ENCODE assay signal across 8 cellular contexts in the genomic region with DNA sequence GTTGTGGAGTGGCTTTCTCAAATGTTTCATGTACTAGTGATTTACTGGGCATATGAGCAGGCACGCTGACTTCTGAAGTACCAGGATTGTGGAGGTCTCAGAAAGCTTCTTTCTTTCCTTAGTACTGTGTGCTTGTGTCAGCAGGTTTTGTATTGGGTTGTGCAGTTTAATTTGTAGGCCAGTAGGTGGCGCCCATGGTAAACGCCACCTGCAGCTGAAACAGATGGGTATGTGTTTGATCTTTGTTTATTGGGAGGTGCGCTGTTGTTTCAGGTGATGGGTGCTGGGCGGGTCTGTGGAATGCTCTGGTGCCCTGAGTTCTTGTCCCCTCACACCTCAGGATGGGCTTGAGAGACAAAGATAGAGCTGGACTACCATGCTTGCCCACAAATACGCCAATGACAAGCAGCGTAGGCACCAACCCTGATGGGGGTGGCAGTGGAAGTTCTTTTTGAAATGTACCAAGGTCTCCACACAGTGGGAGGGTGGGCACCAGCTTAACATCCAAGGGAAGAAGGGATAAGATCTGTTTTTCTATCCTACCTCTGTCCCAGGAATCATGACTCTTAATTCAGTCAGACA.
A peak's percentile ranks its signal among the peaks of the same experiment; 100 is the strongest.
DNase-seq lines count a peak whose midpoint lies in the region; ATAC-seq, FAIRE-seq and TF ChIP-seq lines count a peak whose summit lies in the region.

No MANE protein-coding gene starts in this region.

- peak; percentile 80 for ATAC-seq in HG03108 (IDR thresholded peaks at IDR 0.05; ENCODE audit: unreplicated experiment)
- ATAC-seq in GM21737 (IDR thresholded peaks at IDR 0.05; ENCODE audit: unreplicated experiment): no peak

- no peak overlapping the region for H3K9ac ChIP-seq in mesendoderm (ENCODE audit: low read length)

- H3K27me3 ChIP-seq in DOHH2 (ENCODE audit: control insufficient read depth, low read length) (no peaks in the 10 kb centered on the region), bronchial epithelial cell (ENCODE audit: control insufficient read depth, insufficient read depth, low read length) (no peaks in the 10 kb centered on the region), mesendoderm (ENCODE audit: insufficient read depth, low read length, poor library complexity) (no peaks in the 10 kb centered on the region)

- H2BK120ac ChIP-seq in mesendoderm (ENCODE audit: low read depth, low read length): no peak overlapping the region

- no CpG with 5 or more reads among the region's 7 CpGs for WGBS in mesendoderm (ENCODE audit: extremely low coverage, insufficient coverage, low lambda C conversion rate)

- no peaks in the 10 kb centered on the region for H3K36me3 ChIP-seq in DOHH2 (ENCODE audit: control insufficient read depth, low read length)
- no peaks in the 10 kb centered on the region for H3K36me3 ChIP-seq in bronchial epithelial cell (ENCODE audit: control insufficient read depth, insufficient read depth, low read length)
- no peaks in the 10 kb centered on the region for H3K36me3 ChIP-seq in mesendoderm (ENCODE audit: control insufficient read depth, insufficient read depth, low read length)

- H3K4me3 ChIP-seq in DOHH2 (ENCODE audit: low read length) (no peak overlapping the region), bronchial epithelial cell (ENCODE audit: low read depth, low read length) (no peak overlapping the region), mesendoderm (ENCODE audit: low read length) (no peak overlapping the region)

- no peak overlapping the region for H2BK15ac ChIP-seq in mesendoderm (replicated peaks; ENCODE audit: low read depth)

- H3F3A ChIP-seq in DOHH2 (ENCODE audit: control insufficient read depth, insufficient read depth): no peaks in the 10 kb centered on the region

- H3K79me1 ChIP-seq in mesendoderm (ENCODE audit: low read length): no peaks in the 10 kb centered on the region

- H3K27ac ChIP-seq in DOHH2 (ENCODE audit: low read depth, low read length): no peak overlapping the region
- H3K27ac ChIP-seq in mesendoderm (ENCODE audit: low read depth, low read length): no peak overlapping the region

- H2BK5ac ChIP-seq in mesendoderm (ENCODE audit: low read length): no peak overlapping the region

- H3K79me2 ChIP-seq in DOHH2 (ENCODE audit: control insufficient read depth, low read length) (no peaks in the 10 kb centered on the region), mesendoderm (ENCODE audit: control insufficient read depth, insufficient read depth, low read length) (no peaks in the 10 kb centered on the region)

- no peak overlapping the region for H2AK5ac ChIP-seq in mesendoderm (ENCODE audit: low read length)

- H3K23ac ChIP-seq in mesendoderm (ENCODE audit: low read length): no peak overlapping the region

- H3K56ac ChIP-seq in mesendoderm (ENCODE audit: low read length): no peak overlapping the region

- H3K18ac ChIP-seq in mesendoderm (ENCODE audit: low read length): no peak overlapping the region

- H4K5ac ChIP-seq in mesendoderm (ENCODE audit: low read length): no peak overlapping the region

- H3K4me1 ChIP-seq in DOHH2 (ENCODE audit: control insufficient read depth, low read length): no peaks in the 10 kb centered on the region
- no peaks in the 10 kb centered on the region for H3K4me1 ChIP-seq in mesendoderm (ENCODE audit: control insufficient read depth, low read depth, low read length)

- H3K4ac ChIP-seq in mesendoderm (ENCODE audit: low read depth, low read length): no peak overlapping the region

- no peak overlapping the region for H3K4me2 ChIP-seq in DOHH2 (ENCODE audit: low read length)
- H3K4me2 ChIP-seq in mesendoderm (ENCODE audit: low read length): no peak overlapping the region

- no peaks in the 10 kb centered on the region for H3K9me3 ChIP-seq in DOHH2 (ENCODE audit: control insufficient read depth, insufficient read depth, low read length)

- H4K8ac ChIP-seq in mesendoderm (ENCODE audit: low read depth, low read length): no peak overlapping the region

- DNase-seq in GM19238 (ENCODE audit: insufficient read length, low spot score) (peak; percentile 2), NCI-H510A treated with DMSO at 0.1 percent for 48 hours (lab: John Stamatoyannopoulos, UW) (peak; percentile 64), bronchial epithelial cell (ENCODE audit: low read depth) (peak; percentile 21), mesendoderm (peak; percentile 60), epidermal melanocyte (ENCODE audit: insufficient read length, low spot score) (no peak)

- TF ChIP-seq CTCF in DOHH2 (IDR thresholded peaks at IDR 0.05; ENCODE audit: low read depth, low read length, poor library complexity, severe bottlenecking) (peak; percentile 59), bronchial epithelial cell (IDR thresholded peaks at IDR 0.05; ENCODE audit: insufficient read depth, low read length, severe bottlenecking) (peak; percentile 62)

- FAIRE-seq in bronchial epithelial cell (lab: Jason Lieb, UNC): no peak

- H4K20me1 ChIP-seq in DOHH2 (ENCODE audit: control insufficient read depth, insufficient read depth, low read depth, low read length): no peaks in the 10 kb centered on the region

- no peaks in the 10 kb centered on the region for H3K9me2 ChIP-seq in DOHH2 (replicated peaks; ENCODE audit: control insufficient read depth, low read length)
